ENCODE assay signal across 11 cellular contexts in the genomic region with DNA sequence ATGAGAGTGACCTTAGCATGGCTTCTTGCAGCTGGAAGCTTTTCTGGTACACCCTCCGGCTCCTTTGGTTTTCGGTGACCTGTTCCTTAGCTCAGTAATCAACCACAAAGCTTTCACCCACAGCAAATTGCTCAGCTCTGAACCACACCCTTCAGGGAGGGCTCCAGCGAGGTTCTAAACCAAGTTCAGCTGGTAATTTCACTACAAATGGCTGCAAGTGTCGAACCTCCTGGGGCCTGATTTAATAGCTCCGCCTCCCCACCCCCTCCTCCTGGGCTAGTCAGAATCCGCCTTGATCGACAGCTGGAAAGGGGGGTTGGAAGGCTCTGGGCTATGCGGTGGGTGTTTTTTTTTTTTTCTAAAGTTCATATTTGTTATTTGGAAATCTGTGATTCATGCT.
DNase-seq lines count a peak whose midpoint lies in the region; ATAC-seq and TF ChIP-seq lines count a peak whose summit lies in the region.
"Had no signal": no experiment of that assay in that cellular context is flagged by ENCODE, and none has a peak within 500 bp of the region (broad histone marks: within the 10 kb centered on the region; RNA-seq: fewer than 3 reads in every experiment).

No MANE protein-coding gene starts in this region.

- H3K4me2 ChIP-seq in DND-41 (ENCODE audit: insufficient read depth, low read length) = peak overlapping the region; percentile 27; the same call in 1 of the 2 replicates
- H3K4me2 ChIP-seq in mesendoderm (ENCODE audit: low read length) = no peak overlapping the region
- no peak overlapping the region for H3K4me2 ChIP-seq in neural progenitor cell

- H3K79me1 ChIP-seq in mesendoderm (ENCODE audit: low read length) = no peaks in the 10 kb centered on the region

- no peak overlapping the region for H3K56ac ChIP-seq in mesendoderm (ENCODE audit: low read length)

- peak; percentile 93 for ATAC-seq in DND-41 (ENCODE audit: insufficient read depth, low read depth)
- peak; percentile 54 for ATAC-seq in central memory CD8-positive, alpha-beta T cell (replicated peaks; ENCODE audit: extremely low read depth, poor library complexity, severe bottlenecking)
- no peak for ATAC-seq in stimulated activated naive CD8-positive, alpha-beta T cell treated with anti-CD3 and anti-CD28 coated beads, Interleukin-15, Interleukin-2, amounts not matched to agents 100 U/mL and 50 U/mL, for 24 hours
- no peak for ATAC-seq in HG03280 (IDR thresholded peaks at IDR 0.05; ENCODE audit: unreplicated experiment)

- H3K27ac ChIP-seq in DND-41 (ENCODE audit: low read length) = peak overlapping the region; percentile 57
- no peak overlapping the region for H3K27ac ChIP-seq in mesendoderm (ENCODE audit: low read depth, low read length)
- no peak overlapping the region for H3K27ac ChIP-seq in neural progenitor cell

- no peak overlapping the region for H2BK120ac ChIP-seq in mesendoderm (ENCODE audit: low read depth, low read length)

- H3K4me1 ChIP-seq in DND-41 (ENCODE audit: insufficient read depth, low read length) (peaks cover 17% of the 10 kb centered on the region), mesendoderm (ENCODE audit: control insufficient read depth, low read depth, low read length) (no peaks in the 10 kb centered on the region), neural progenitor cell (no peaks in the 10 kb centered on the region)

- no peak overlapping the region for H4K8ac ChIP-seq in mesendoderm (ENCODE audit: low read depth, low read length)

- H3K27me3 ChIP-seq in DND-41 (ENCODE audit: insufficient read depth, low read length, poor library complexity) = no peaks in the 10 kb centered on the region
- no peaks in the 10 kb centered on the region for H3K27me3 ChIP-seq in mesendoderm (ENCODE audit: insufficient read depth, low read length, poor library complexity)
- H3K27me3 ChIP-seq in neural progenitor cell = no peaks in the 10 kb centered on the region

- H3K27me3 Mint-ChIP-seq in central memory CD8-positive, alpha-beta T cell = peaks cover 9% of the 10 kb centered on the region
- H3K27me3 Mint-ChIP-seq in neural progenitor cell (ENCODE audit: insufficient read depth, low read depth) = peaks cover 5% of the 10 kb centered on the region

- no peaks in the 10 kb centered on the region for H3K4me1 Mint-ChIP-seq in central memory CD8-positive, alpha-beta T cell
- peaks cover 28% of the 10 kb centered on the region for H3K4me1 Mint-ChIP-seq in neural progenitor cell

- H2AFZ ChIP-seq in DND-41 (ENCODE audit: low read depth, low read length) = no peak overlapping the region
- no peak overlapping the region for H2AFZ ChIP-seq in neural progenitor cell (replicated peaks)

- H3K36me3 Mint-ChIP-seq in central memory CD8-positive, alpha-beta T cell (ENCODE audit: insufficient read depth) = no peaks in the 10 kb centered on the region
- H3K36me3 Mint-ChIP-seq in neural progenitor cell = no peaks in the 10 kb centered on the region

- H3K79me2 ChIP-seq in DND-41 (ENCODE audit: insufficient read depth, low read length) = no peaks in the 10 kb centered on the region
- no peaks in the 10 kb centered on the region for H3K79me2 ChIP-seq in mesendoderm (ENCODE audit: control insufficient read depth, insufficient read depth, low read length)
- H3K79me2 ChIP-seq in neural progenitor cell (ENCODE audit: low read depth) = no peaks in the 10 kb centered on the region

- no peak overlapping the region for H3K23ac ChIP-seq in mesendoderm (ENCODE audit: low read length)

- H4K5ac ChIP-seq in mesendoderm (ENCODE audit: low read length) = no peak overlapping the region

- DNase-seq in DND-41 = peak; percentile 81
- DNase-seq in M059J (ENCODE audit: low read depth) = peak; percentile 77
- no peak for DNase-seq in central memory CD8-positive, alpha-beta T cell (ENCODE audit: low spot score in 2 of 2)
- DNase-seq in mesendoderm = peak; percentile 33
- DNase-seq in stimulated activated naive CD8-positive, alpha-beta T cell treated with anti-CD3 and anti-CD28 coated beads, Interleukin-15, Interleukin-2, amounts not matched to agents 100 U/mL and 50 U/mL, for 24 hours = no peak
- DNase-seq in neural progenitor cell (ENCODE audit: low spot score) = no peak
- DNase-seq in NCI-H2196 (lab: John Stamatoyannopoulos, UW; ENCODE audit: unreplicated experiment) = no peak
- DNase-seq: DMS153, kidney glomerular epithelial cell, NCI-H1105 had no signal

- H3K4ac ChIP-seq in mesendoderm (ENCODE audit: low read depth, low read length) = no peak overlapping the region

- H2BK15ac ChIP-seq in mesendoderm (replicated peaks; ENCODE audit: low read depth) = no peak overlapping the region

- H3K9ac ChIP-seq in DND-41 (ENCODE audit: low read depth, low read length) (no peak overlapping the region), mesendoderm (ENCODE audit: low read length) (no peak overlapping the region), neural progenitor cell (no peak overlapping the region)

- no peak overlapping the region for H3K27ac Mint-ChIP-seq in central memory CD8-positive, alpha-beta T cell (ENCODE audit: low read depth)
- H3K27ac Mint-ChIP-seq in neural progenitor cell = no peak overlapping the region

- H3K36me3 ChIP-seq in DND-41 (ENCODE audit: insufficient read depth, low read length) (no peaks in the 10 kb centered on the region), mesendoderm (ENCODE audit: control insufficient read depth, insufficient read depth, low read length) (no peaks in the 10 kb centered on the region), neural progenitor cell (no peaks in the 10 kb centered on the region)

- no peak overlapping the region for H2AK5ac ChIP-seq in mesendoderm (ENCODE audit: low read length)

- no CpG with 5 or more reads among the region's 8 CpGs for WGBS in mesendoderm (ENCODE audit: extremely low coverage, insufficient coverage, low lambda C conversion rate)

- H3K18ac ChIP-seq in mesendoderm (ENCODE audit: low read length) = no peak overlapping the region

- no peak overlapping the region for H2BK5ac ChIP-seq in mesendoderm (ENCODE audit: low read length)

- no peak overlapping the region for H3K4me3 Mint-ChIP-seq in central memory CD8-positive, alpha-beta T cell
- H3K4me3 Mint-ChIP-seq in neural progenitor cell = no peak overlapping the region

- H4K20me1 ChIP-seq in DND-41 (ENCODE audit: insufficient read depth, low read length) = no peaks in the 10 kb centered on the region
- H4K20me1 ChIP-seq in neural progenitor cell (ENCODE audit: low read depth) = no peaks in the 10 kb centered on the region

- no peak overlapping the region for H3K4me3 ChIP-seq in DND-41 (ENCODE audit: low read depth in 1 of 2, low read length in 2 of 2)
- H3K4me3 ChIP-seq in mesendoderm (ENCODE audit: low read length) = no peak overlapping the region
- no peak overlapping the region for H3K4me3 ChIP-seq in neural progenitor cell

- no peaks in the 10 kb centered on the region for H3K9me3 ChIP-seq in DND-41 (ENCODE audit: insufficient read depth, low read length, severe bottlenecking)
- no peaks in the 10 kb centered on the region for H3K9me3 ChIP-seq in neural progenitor cell (ENCODE audit: low read depth)

- no peaks in the 10 kb centered on the region for H3K9me3 Mint-ChIP-seq in central memory CD8-positive, alpha-beta T cell
- H3K9me3 Mint-ChIP-seq in neural progenitor cell = no peaks in the 10 kb centered on the region

- no peaks in the 10 kb centered on the region for H3F3A ChIP-seq in neural progenitor cell (ENCODE audit: low read depth)

- TF ChIP-seq CTCF in DND-41 (IDR thresholded peaks at IDR 0.05; ENCODE audit: borderline replicate concordance, extremely low read depth, low read length, poor library complexity, severe bottlenecking) (no peak), neural progenitor cell (IDR thresholded peaks at IDR 0.05) (no peak)

Comparison
In these comparisons a context has a peak if more than half of its experiments do, and no peak if none do; other contexts are left out.
1. ATAC-seq: peak in DND-41 (single experiment) and central memory CD8-positive, alpha-beta T cell (single experiment); none in stimulated activated naive CD8-positive, alpha-beta T cell treated with anti-CD3 and anti-CD28 coated beads, Interleukin-15, Interleukin-2, amounts not matched to agents 100 U/mL and 50 U/mL, for 24 hours (single experiment) and HG03280 (single experiment).
2. DNase-seq: peak in DND-41 (single experiment), M059J (single experiment) and mesendoderm (single experiment); none in central memory CD8-positive, alpha-beta T cell (0 of 2), stimulated activated naive CD8-positive, alpha-beta T cell treated with anti-CD3 and anti-CD28 coated beads, Interleukin-15, Interleukin-2, amounts not matched to agents 100 U/mL and 50 U/mL, for 24 hours (single experiment), neural progenitor cell (single experiment) and NCI-H2196 (single experiment).